In the genomic region with DNA sequence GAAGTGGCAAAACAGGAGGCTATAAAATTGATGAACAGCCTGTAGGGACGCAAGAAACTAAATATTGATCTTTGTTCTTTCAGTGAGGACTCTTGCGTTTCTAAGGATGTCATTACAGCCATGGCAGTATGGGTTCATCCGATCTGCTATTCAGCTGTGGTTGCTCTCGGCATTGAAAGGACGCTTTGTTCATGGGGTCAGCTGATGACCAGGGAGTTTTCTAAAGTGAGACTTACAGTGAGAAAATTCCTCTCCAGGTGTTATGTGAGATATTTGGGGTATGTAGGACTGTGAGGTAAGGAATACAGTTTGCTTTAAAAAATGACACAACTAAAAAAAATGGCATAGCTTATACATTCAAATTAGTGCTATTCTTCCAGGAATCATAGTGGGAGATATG, we compare ENCODE assay signal across 19 cellular contexts.
"Had no signal": no experiment of that assay in that cellular context is flagged by ENCODE, and none has a peak within 500 bp of the region (broad histone marks: within the 10 kb centered on the region; RNA-seq: fewer than 3 reads in every experiment).

No MANE protein-coding gene starts in this region.

- H3K27me3 Mint-ChIP-seq: activated T-cell treated with anti-CD3 and anti-CD28 coated beads, Interleukin-2, amount 50 U/mL, for 24 hours; T-cell had no signal

- H3K36me3 Mint-ChIP-seq: natural killer cell treated with Interleukin-12 subunit alpha and Interleukin-12 subunit beta and Interleukin-15 and Interleukin-18, amount 100 ng/mL, for 72 hours; T-cell had no signal

- H3K4me3 Mint-ChIP-seq: activated CD4-positive, alpha-beta T cell treated with anti-CD3 and anti-CD28 coated beads, Interleukin-2, amount 10 ng/mL, durations not matched to agents 7 days and 5 days; activated CD8-positive, alpha-beta T cell treated with anti-CD3 and anti-CD28 coated beads, Interleukin-2, amount 10 ng/mL, durations not matched to agents 7 days and 5 days; activated T-cell treated with anti-CD3 and anti-CD28 coated beads, Interleukin-2, amount 50 U/mL, for 24 hours; natural killer cell treated with Interleukin-12 subunit alpha and Interleukin-12 subunit beta and Interleukin-15 and Interleukin-18, amount 100 ng/mL, for 72 hours; T-cell had no signal

- ATAC-seq: activated CD8-positive, alpha-beta T cell treated with anti-CD3 and anti-CD28 coated beads, Interleukin-2, amount 10 ng/mL, durations not matched to agents 7 days and 5 days; body of pancreas; left cardiac atrium; natural killer cell treated with Interleukin-12 subunit alpha and Interleukin-12 subunit beta and Interleukin-15 and Interleukin-18, amount 100 ng/mL, for 72 hours; right cardiac atrium; T-cell had no signal

- DNase-seq: activated CD4-positive, alpha-beta T cell treated with anti-CD3 and anti-CD28 coated beads, Interleukin-2, amount 10 ng/mL, durations not matched to agents 7 days and 5 days; activated CD4-positive, CD25-positive, alpha-beta regulatory T cell; activated CD8-positive, alpha-beta T cell treated with anti-CD3 and anti-CD28 coated beads, Interleukin-2, amount 10 ng/mL, durations not matched to agents 7 days and 5 days; activated naive CD4-positive, alpha-beta T cell treated with Interleukin-2 at 50 U/mL for 16 hours; activated T-cell treated with anti-CD3 and anti-CD28 coated beads, Interleukin-2, amount 50 U/mL, for 24 hours; body of pancreas; dermis blood vessel endothelial cell; effector memory CD4-positive, alpha-beta T cell; esophagus squamous epithelium; left cardiac atrium; right cardiac atrium; stimulated activated CD4-positive, alpha-beta T cell treated with anti-CD3 and anti-CD28 coated beads, Interleukin-15, amount 100 ng/mL, for 24 hours; stimulated activated CD4-positive, alpha-beta T cell treated with anti-CD3 and anti-CD28 coated beads, Interleukin-2, amount 100 ng/mL, for 48 hours; stomach; T-cell; testis; upper lobe of left lung had no signal

- H3K27ac Mint-ChIP-seq: activated CD4-positive, alpha-beta T cell treated with anti-CD3 and anti-CD28 coated beads, Interleukin-2, amount 10 ng/mL, durations not matched to agents 7 days and 5 days; activated CD8-positive, alpha-beta T cell treated with anti-CD3 and anti-CD28 coated beads, Interleukin-2, amount 10 ng/mL, durations not matched to agents 7 days and 5 days; activated T-cell treated with anti-CD3 and anti-CD28 coated beads, Interleukin-2, amount 50 U/mL, for 24 hours; activated T-helper 2 cell treated with anti-CD3 and anti-CD28 coated beads, Interferon-gamma antibody, Interleukin-2, Interleukin-4, amounts not matched to agents 10 μg/mL and 5 μg/mL and 100 μg/mL, durations not matched to agents 14 hours and 24 hours and 36 hours had no signal

- H3K9me3 Mint-ChIP-seq: natural killer cell treated with Interleukin-12 subunit alpha and Interleukin-12 subunit beta and Interleukin-15 and Interleukin-18, amount 100 ng/mL, for 72 hours; T-cell had no signal
